In genomic region chr9:33248606-33249005, GRCh38 we compare ENCODE assay signal across 27 cellular contexts. TPM values are rescaled to one million over a fixed set of nuclear protein-coding genes. Genes with fewer than 3 reads are reported as not detected.
A peak's percentile ranks its signal among the peaks of the same experiment; 100 is the strongest.
DNase-seq lines count a peak whose midpoint lies in the region; ATAC-seq and TF ChIP-seq lines count a peak whose summit lies in the region.
"Had no signal": no experiment of that assay in that cellular context is flagged by ENCODE, and none has a peak within 500 bp of the region (broad histone marks: within the 10 kb centered on the region; RNA-seq: fewer than 3 reads in every experiment).

No MANE protein-coding gene starts in this region.

- no peaks in the 10 kb centered on the region for H3K9me3 Mint-ChIP-seq in stimulated activated effector memory CD8-positive, alpha-beta T cell treated with anti-CD3 and anti-CD28 coated beads, Interleukin-12 subunit alpha, Interleukin-12 subunit beta, amount 100 ng/mL, for 72 hours
- no peaks in the 10 kb centered on the region for H3K9me3 Mint-ChIP-seq in CD8-positive, alpha-beta memory T cell
- H3K9me3 Mint-ChIP-seq: activated CD4-positive, alpha-beta T cell treated with anti-CD3 and anti-CD28 coated beads, Interleukin-2, amount 10 ng/mL, durations not matched to agents 24 days and 14 days; activated T-cell treated with anti-CD3 and anti-CD28 coated beads, Interleukin-2, amount 50 U/mL, for 72 hours; CD4-positive, alpha-beta memory T cell; H9 had no signal

- H3K4me3 Mint-ChIP-seq in stimulated activated effector memory CD8-positive, alpha-beta T cell treated with anti-CD3 and anti-CD28 coated beads, Interleukin-12 subunit alpha, Interleukin-12 subunit beta, amount 100 ng/mL, for 72 hours: no peak overlapping the region
- no peak overlapping the region for H3K4me3 Mint-ChIP-seq in CD8-positive, alpha-beta memory T cell
- H3K4me3 Mint-ChIP-seq: activated CD4-positive, alpha-beta T cell treated with anti-CD3 and anti-CD28 coated beads, Interleukin-2, amount 10 ng/mL, durations not matched to agents 24 days and 14 days; activated T-cell treated with anti-CD3 and anti-CD28 coated beads, Interleukin-2, amount 50 U/mL, for 72 hours; CD4-positive, alpha-beta memory T cell; H9 had no signal

- no peak overlapping the region for H3K4me3 ChIP-seq in CD8-positive, alpha-beta memory T cell (ENCODE audit: low read length)
- H3K4me3 ChIP-seq in thyroid gland (replicated peaks in 1 of 3): no peak overlapping the region
- H3K4me3 ChIP-seq: adrenal gland, body of pancreas, left lung, SJCRH30, upper lobe of left lung had no signal

- intact Hi-C loops in thyroid gland (cut with DNase I): no loop called here

- no peak overlapping the region for H3K27ac ChIP-seq in CD8-positive, alpha-beta memory T cell (ENCODE audit: low read depth, low read length)
- H3K27ac ChIP-seq in thyroid gland: no peak overlapping the region
- H3K27ac ChIP-seq: adrenal gland, body of pancreas, left lung, SJCRH30, upper lobe of left lung had no signal

- H3K27me3 Mint-ChIP-seq in CD8-positive, alpha-beta memory T cell: no peaks in the 10 kb centered on the region
- H3K27me3 Mint-ChIP-seq: activated CD4-positive, alpha-beta T cell treated with anti-CD3 and anti-CD28 coated beads, Interleukin-2, amount 10 ng/mL, durations not matched to agents 24 days and 14 days; CD4-positive, alpha-beta memory T cell had no signal

- H3K36me3 Mint-ChIP-seq in stimulated activated effector memory CD8-positive, alpha-beta T cell treated with anti-CD3 and anti-CD28 coated beads, Interleukin-12 subunit alpha, Interleukin-12 subunit beta, amount 100 ng/mL, for 72 hours: peaks cover 33% of the 10 kb centered on the region
- H3K36me3 Mint-ChIP-seq in CD8-positive, alpha-beta memory T cell: peaks cover 9 to 35% (median 20%) of the 10 kb centered on the region in 3 donors

- H3K27ac Mint-ChIP-seq in stimulated activated effector memory CD8-positive, alpha-beta T cell treated with anti-CD3 and anti-CD28 coated beads, Interleukin-12 subunit alpha, Interleukin-12 subunit beta, amount 100 ng/mL, for 72 hours: peak overlapping the region; percentile 60
- H3K27ac Mint-ChIP-seq in CD8-positive, alpha-beta memory T cell: no peak overlapping the region
- H3K27ac Mint-ChIP-seq: activated CD4-positive, alpha-beta T cell treated with anti-CD3 and anti-CD28 coated beads, Interleukin-2, amount 10 ng/mL, durations not matched to agents 24 days and 14 days; activated T-cell treated with anti-CD3 and anti-CD28 coated beads, Interleukin-2, amount 50 U/mL, for 72 hours had no signal

- ATAC-seq in GM18909 (IDR thresholded peaks at IDR 0.05; ENCODE audit: poor library complexity, unreplicated experiment) (peak; percentile 4), GM21786 (IDR thresholded peaks at IDR 0.05; ENCODE audit: unreplicated experiment) (peak; percentile 13), HG03460 (IDR thresholded peaks at IDR 0.05; ENCODE audit: unreplicated experiment) (peak; percentile 15)
- no peak for ATAC-seq in stimulated activated effector memory CD8-positive, alpha-beta T cell treated with anti-CD3 and anti-CD28 coated beads, Interleukin-12 subunit alpha, Interleukin-12 subunit beta, amount 100 ng/mL, for 72 hours
- ATAC-seq: activated T-cell treated with anti-CD3 and anti-CD28 coated beads, Interleukin-2, amount 50 U/mL, for 72 hours; body of pancreas; left lung; right cardiac atrium had no signal

- WGBS in thyroid gland, 2 donors: 98 to 100% methylated on average over 3 of the region's 3 CpGs

- POLR2A ChIA-PET in CD8-positive, alpha-beta memory T cell (lab: Charles Lee): interaction anchor here (1.1 kb wide), 1 partner anchor 42 kb away, joined by 11 read pairs; the partner anchor contains the start of gene NFX1

- peaks cover 10% of the 10 kb centered on the region for H3K36me3 ChIP-seq in CD8-positive, alpha-beta memory T cell (ENCODE audit: insufficient read depth, low read length)
- peaks cover 6 to 10% of the 10 kb centered on the region in 2 donors for H3K36me3 ChIP-seq in thyroid gland

- TF ChIP-seq POLR2A in thyroid gland (IDR thresholded peaks at IDR 0.05): no peak

- H3K4me1 Mint-ChIP-seq in stimulated activated effector memory CD8-positive, alpha-beta T cell treated with anti-CD3 and anti-CD28 coated beads, Interleukin-12 subunit alpha, Interleukin-12 subunit beta, amount 100 ng/mL, for 72 hours: no peaks in the 10 kb centered on the region
- no peaks in the 10 kb centered on the region for H3K4me1 Mint-ChIP-seq in CD8-positive, alpha-beta memory T cell
- H3K4me1 Mint-ChIP-seq: CD4-positive, alpha-beta memory T cell; H9 had no signal

- TF ChIP-seq CTCF in thyroid gland (IDR thresholded peaks at IDR 0.05): no peak

- no peaks in the 10 kb centered on the region for H3K9me3 ChIP-seq in CD8-positive, alpha-beta memory T cell (ENCODE audit: low read length)
- H3K9me3 ChIP-seq in thyroid gland: no peaks in the 10 kb centered on the region
- H3K9me3 ChIP-seq: adrenal gland, body of pancreas, left lung, SJCRH30, upper lobe of left lung had no signal

- DNase-seq in stimulated activated effector memory CD8-positive, alpha-beta T cell treated with anti-CD3 and anti-CD28 coated beads, Interleukin-12 subunit alpha, Interleukin-12 subunit beta, amount 100 ng/mL, for 72 hours (ENCODE audit: low spot score in 2 of 2): no peak
- no peak for DNase-seq in ureter (ENCODE audit: low spot score)
- no peak for DNase-seq in CD8-positive, alpha-beta memory T cell
- no peak for DNase-seq in thyroid gland
- DNase-seq: activated CD4-positive, alpha-beta T cell treated with anti-CD3 and anti-CD28 coated beads, Interleukin-2, amount 10 ng/mL, durations not matched to agents 24 days and 14 days; activated naive CD4-positive, alpha-beta T cell; activated T-cell treated with anti-CD3 and anti-CD28 coated beads, Interleukin-2, amount 50 U/mL, for 72 hours; body of pancreas; CD4-positive, alpha-beta memory T cell; DMS 273 treated with DMSO at 0.1 percent for 48 hours; EL; H9; left lung; mesendoderm; NCI-H226; posterior cingulate gyrus; right cardiac atrium; SJCRH30; stimulated activated CD4-positive, alpha-beta T cell treated with anti-CD3 and anti-CD28 coated beads, Interleukin-2, amount 100 ng/mL, for 48 hours; substantia nigra; upper lobe of left lung had no signal

- H3K4me1 ChIP-seq in CD8-positive, alpha-beta memory T cell (ENCODE audit: insufficient read depth, low read length): no peaks in the 10 kb centered on the region
- no peaks in the 10 kb centered on the region for H3K4me1 ChIP-seq in thyroid gland
- H3K4me1 ChIP-seq: adrenal gland, body of pancreas, left lung, SJCRH30, upper lobe of left lung had no signal

- no peaks in the 10 kb centered on the region for H3K27me3 ChIP-seq in CD8-positive, alpha-beta memory T cell (ENCODE audit: insufficient read depth, low read length, poor library complexity, severe bottlenecking)
- no peaks in the 10 kb centered on the region for H3K27me3 ChIP-seq in thyroid gland
- H3K27me3 ChIP-seq: adrenal gland, body of pancreas, left lung, SJCRH30, upper lobe of left lung had no signal

- CTCF ChIA-PET in CD8-positive, alpha-beta memory T cell (lab: Charles Lee): interaction anchor here (1.5 kb wide), 1 partner anchor 10 kb away, joined by 3 read pairs; no protein-coding TSS in a partner anchor

RNA-seq across cellular contexts. Expression of gene SPINK4, which starts 8.6 kb away (rescaled TPM):
- not detected for total RNA-seq in ureter
- not detected for total RNA-seq in CD8-positive, alpha-beta memory T cell
- polyA plus RNA-seq in CD8-positive, alpha-beta memory T cell: not detected
- total RNA-seq in thyroid gland: not detected
- total RNA-seq: activated CD4-positive, alpha-beta T cell treated with anti-CD3 and anti-CD28 coated beads, Interleukin-2, amount 10 ng/mL, durations not matched to agents 24 days and 14 days; activated T-cell treated with anti-CD3 and anti-CD28 coated beads, Interleukin-2, amount 50 U/mL, for 72 hours; body of pancreas; CD4-positive, alpha-beta memory T cell; H9; left lung; LHCN-M2; myocyte; right cardiac atrium; SJCRH30; upper lobe of left lung had no signal
- polyA plus RNA-seq: CD4-positive, alpha-beta memory T cell; right cardiac atrium had no signal

RNA-seq across cellular contexts. Expression of gene BAG1, which starts 15.9 kb away (rescaled TPM):
- total RNA-seq in ureter (139 TPM), thyroid gland (100 to 1,000 TPM in 2 of 4 donors, 10 to 100 TPM in 2; 72.0 to 135 (median 99.3) TPM)
- total RNA-seq in CD8-positive, alpha-beta memory T cell: 10 to 100 TPM; 70.6 to 83.6 TPM
- polyA plus RNA-seq in CD8-positive, alpha-beta memory T cell: 91.5 TPM

RNA-seq across cellular contexts. Expression of gene CHMP5, which starts 16.2 kb away (rescaled TPM):
- total RNA-seq in ureter (53.4 TPM), thyroid gland (10 to 100 TPM; 55.1 to 78.2 (median 60.3) TPM)
- 10 to 100 TPM; 54.3 to 55.0 TPM for total RNA-seq in CD8-positive, alpha-beta memory T cell
- polyA plus RNA-seq in CD8-positive, alpha-beta memory T cell: 42.6 TPM

RNA-seq across cellular contexts. Expression of gene NFX1, which starts 41.7 kb away (rescaled TPM):
- 50.9 TPM for total RNA-seq in ureter
- 10 to 100 TPM; 42.7 to 45.6 TPM for total RNA-seq in CD8-positive, alpha-beta memory T cell
- 38.8 TPM for polyA plus RNA-seq in CD8-positive, alpha-beta memory T cell
- 10 to 100 TPM; 44.7 to 65.3 (median 49.8) TPM for total RNA-seq in thyroid gland
